ENCODE assay signal across 9 cellular contexts in genomic region chr19:4057913-4058695, GRCh38. TPM values are rescaled to one million over a fixed set of nuclear protein-coding genes. Genes with fewer than 3 reads are reported as not detected.
DNase-seq lines count a peak whose midpoint lies in the region; ATAC-seq and TF ChIP-seq lines count a peak whose summit lies in the region.
"Had no signal": no experiment of that assay in that cellular context is flagged by ENCODE, and none has a peak within 500 bp of the region (broad histone marks: within the 10 kb centered on the region; RNA-seq: fewer than 3 reads in every experiment).

No MANE protein-coding gene starts in this region.

- no peaks in the 10 kb centered on the region for H3K27me3 ChIP-seq in left lung

- DNase-seq in EH (ENCODE audit: low read depth) (peak; percentile 92), RPMI7951 (ENCODE audit: low read depth) (peak; percentile 94), cardiac fibroblast (ENCODE audit: low read depth in 2 of 2) (peak; percentile 92 to 93), left lung (peak; percentile 90 to 95)
- peak; percentile 49 to 50 for DNase-seq in stimulated activated CD8-positive, alpha-beta memory T cell treated with anti-CD3 and anti-CD28 coated beads, Interleukin-2, amount 100 ng/mL, for 1 hour (ENCODE audit: low read depth in 2 of 2)
- DNase-seq in central memory CD4-positive, alpha-beta T cell = no peak

- ATAC-seq in left lung = peak; percentile 74
- no peak for ATAC-seq in GM21529 (IDR thresholded peaks at IDR 0.05; ENCODE audit: unreplicated experiment)
- no peak for ATAC-seq in HG03139 (IDR thresholded peaks at IDR 0.05; ENCODE audit: unreplicated experiment)

- H3K36me3 ChIP-seq in left lung = peaks cover 0 to 32% of the 10 kb centered on the region in 2 donors

- peak overlapping the region; percentile 21 to 41 for H3K4me3 ChIP-seq in cardiac fibroblast (replicated peaks in 1 of 2; ENCODE audit: low read depth in 2 of 2, low read length in 2 of 2)
- peak overlapping the region in 1 of 2 donors; percentile 93 for H3K4me3 ChIP-seq in left lung

- intact Hi-C loops in left lung (cut with DNase I) = no loop called here

- H3K27ac ChIP-seq in left lung = peak overlapping the region; percentile 90 to 94
- H3K27ac ChIP-seq: KMS-11 had no signal

- H3K9me3 ChIP-seq in left lung = no peaks in the 10 kb centered on the region

- peak; percentile 27 for TF ChIP-seq CTCF in cardiac fibroblast (IDR thresholded peaks at IDR 0.05; ENCODE audit: low read depth, low read length)
- TF ChIP-seq CTCF in left lung (IDR thresholded peaks at IDR 0.05) = no peak

- H3K4me1 ChIP-seq in left lung = peaks cover 52 to 86% of the 10 kb centered on the region in 2 donors

RNA-seq across cellular contexts. Expression of gene ZBTB7A, which starts 8.6 kb away (rescaled TPM):
- total RNA-seq in RPMI7951 (2014; rRNA removed; shearing (Covaris generic)) = 4.3 and 10.2 TPM in 2 replicates
- 10 to 100 TPM; 38.8 to 49.5 TPM for total RNA-seq in left lung

RNA-seq across cellular contexts. Expression of gene PIAS4, which starts 50.6 kb away (rescaled TPM):
- total RNA-seq in RPMI7951 (2014; rRNA removed; shearing (Covaris generic)) = 12.5 and 15.9 TPM in 2 replicates
- 10 to 100 TPM; 24.3 to 26.9 TPM for total RNA-seq in left lung
